ENCODE assay signal across 19 cellular contexts in the genomic region with DNA sequence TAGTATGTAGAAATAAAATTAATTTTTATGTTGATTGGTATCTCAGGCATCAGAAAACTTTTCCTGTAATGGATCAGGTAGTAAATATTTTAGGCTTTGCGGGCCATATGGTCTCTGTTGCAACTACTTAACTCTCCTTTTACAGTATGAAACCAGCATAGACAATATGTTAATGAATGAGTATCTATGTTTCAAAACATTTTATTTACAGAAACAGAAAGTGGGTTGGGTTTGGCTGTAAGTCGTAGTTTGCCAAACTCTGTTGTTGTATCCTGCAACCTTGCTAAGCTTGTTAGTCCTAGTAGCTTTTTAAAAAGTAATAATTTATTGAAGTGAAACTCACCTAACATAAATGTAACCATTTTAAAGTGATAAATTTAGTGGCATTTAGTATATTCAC.
"Had no signal": no experiment of that assay in that cellular context is flagged by ENCODE, and none has a peak within 500 bp of the region (broad histone marks: within the 10 kb centered on the region; RNA-seq: fewer than 3 reads in every experiment).

No MANE protein-coding gene starts in this region.

- H3K4me3 ChIP-seq: esophagus squamous epithelium, neural progenitor cell, psoas muscle, right lobe of liver, smooth muscle cell, transverse colon, vagina had no signal

- H2AFZ ChIP-seq: neural progenitor cell had no signal

- H3K9me3 ChIP-seq: esophagus squamous epithelium, right lobe of liver, transverse colon, vagina had no signal

- H3K36me3 ChIP-seq: esophagus squamous epithelium, neural progenitor cell, right lobe of liver, transverse colon, vagina had no signal

- H3K9ac ChIP-seq: neural progenitor cell had no signal

- H3K27me3 ChIP-seq: esophagus squamous epithelium, neural progenitor cell, right lobe of liver, transverse colon, vagina had no signal

- H3K4me2 ChIP-seq: neural progenitor cell, smooth muscle cell had no signal

- DNase-seq: activated naive CD4-positive, alpha-beta T cell; aorta; cortex of kidney; effector CD8-positive, alpha-beta T cell; esophagus squamous epithelium; hippocampal formation; mammary epithelial cell; psoas muscle; right lobe of liver; stimulated activated CD4-positive, alpha-beta T cell treated with anti-CD3 and anti-CD28 coated beads, Interleukin-4, amount 100 ng/mL, for 4 hours; stimulated activated CD8-positive, alpha-beta memory T cell treated with anti-CD3 and anti-CD28 coated beads, Interleukin-4, amount 100 ng/mL, for 48 hours; stimulated activated naive CD4-positive, alpha-beta T cell treated with Interleukin-2 at 50 U/mL for 16 hours; substantia nigra; transverse colon had no signal

- H3K4me1 ChIP-seq: esophagus squamous epithelium, neural progenitor cell, psoas muscle, right lobe of liver, transverse colon, vagina had no signal

- ATAC-seq: activated CD4-positive, CD25-positive, alpha-beta regulatory T cell treated with anti-CD3 and anti-CD28 coated beads, Interleukin-2, amount 50 U/mL, for 24 hours; left lobe of liver; psoas muscle had no signal

- H3K27ac ChIP-seq: esophagus squamous epithelium, neural progenitor cell, psoas muscle, right lobe of liver, transverse colon, vagina had no signal
